17 cellular contexts compared by ENCODE assay signal in genomic region chr20:63394069-63394468, GRCh38. TPM values are rescaled to one million over a fixed set of nuclear protein-coding genes. Genes with fewer than 3 reads are reported as not detected.
DNase-seq lines count a peak whose midpoint lies in the region; FAIRE-seq and TF ChIP-seq lines count a peak whose summit lies in the region.
"Had no signal": no experiment of that assay in that cellular context is flagged by ENCODE, and none has a peak within 500 bp of the region (broad histone marks: within the 10 kb centered on the region; RNA-seq: fewer than 3 reads in every experiment).

No MANE protein-coding gene starts in this region.

- no peak for TF ChIP-seq EP300 in Ishikawa (IDR thresholded peaks at IDR 0.05; ENCODE audit: borderline replicate concordance)

- H4K20me1 ChIP-seq in astrocyte (ENCODE audit: insufficient read depth, low read length) = no peaks in the 10 kb centered on the region

- H3K79me2 ChIP-seq in astrocyte (ENCODE audit: insufficient read depth, low read length) = no peaks in the 10 kb centered on the region
- H3K79me2 ChIP-seq: parathyroid adenoma had no signal

- no peak overlapping the region for H3K9ac ChIP-seq in astrocyte (ENCODE audit: low read length)
- H3K9ac ChIP-seq: parathyroid adenoma had no signal

- no peaks in the 10 kb centered on the region for H3K36me3 ChIP-seq in astrocyte (ENCODE audit: insufficient read depth, low read length)
- H3K36me3 ChIP-seq: ascending aorta, suprapubic skin had no signal

- peaks cover 8% of the 10 kb centered on the region for H3K9me3 Mint-ChIP-seq in astrocyte (ENCODE audit: unreplicated experiment)
- H3K9me3 Mint-ChIP-seq: activated CD8-positive, alpha-beta T cell treated with anti-CD3 and anti-CD28 coated beads for 36 hours; activated T-helper 17 cell treated with anti-CD3 and anti-CD28 coated beads, Interleukin-2, amount 50 U/mL, for 72 hours had no signal

- no peaks in the 10 kb centered on the region for H3K4me1 ChIP-seq in astrocyte (ENCODE audit: insufficient read depth, low read length)
- H3K4me1 ChIP-seq: ascending aorta, parathyroid adenoma had no signal

- H3K36me3 Mint-ChIP-seq in astrocyte (ENCODE audit: low read depth, unreplicated experiment) = no peaks in the 10 kb centered on the region

- FAIRE-seq in astrocyte (lab: Jason Lieb, UNC) = no peak
- FAIRE-seq: islet of Langerhans had no signal

- no peaks in the 10 kb centered on the region for H3K27me3 ChIP-seq in astrocyte (ENCODE audit: insufficient read depth, low read length)
- H3K27me3 ChIP-seq: ascending aorta had no signal

- H3K9me3 ChIP-seq in astrocyte (ENCODE audit: insufficient read depth, low read depth, low read length) = no peaks in the 10 kb centered on the region
- H3K9me3 ChIP-seq: suprapubic skin had no signal

- DNase-seq in astrocyte (ENCODE audit: low read depth) (peak; percentile 2), kidney tubule cell (ENCODE audit: low spot score) (peak; percentile 23), inferior parietal cortex (ENCODE audit: extremely low spot score) (no peak), UCSD-AML1 (lab: John Stamatoyannopoulos, UW; ENCODE audit: unreplicated experiment) (no peak), KBM-7 (no peak), COR-L47 (lab: John Stamatoyannopoulos, UW) (no peak)
- DNase-seq: activated CD8-positive, alpha-beta T cell treated with anti-CD3 and anti-CD28 coated beads for 36 hours; MV-4-11 had no signal

- H2AFZ ChIP-seq in astrocyte (ENCODE audit: low read depth, low read length) = no peak overlapping the region
- H2AFZ ChIP-seq: parathyroid adenoma had no signal

- no peak for TF ChIP-seq RAD21 in Ishikawa (IDR thresholded peaks at IDR 0.05; ENCODE audit: low read depth)

- no peak overlapping the region for H3K27ac Mint-ChIP-seq in astrocyte (ENCODE audit: unreplicated experiment)
- H3K27ac Mint-ChIP-seq: activated CD8-positive, alpha-beta T cell treated with anti-CD3 and anti-CD28 coated beads for 36 hours; activated T-helper 17 cell treated with anti-CD3 and anti-CD28 coated beads, Interleukin-2, amount 50 U/mL, for 72 hours had no signal

- peak overlapping the region; percentile 7; the same call in 1 of the 2 replicates for H3K27ac ChIP-seq in C4-2B
- H3K27ac ChIP-seq in astrocyte (ENCODE audit: low read depth, low read length) = no peak overlapping the region
- H3K27ac ChIP-seq: ascending aorta, parathyroid adenoma, suprapubic skin had no signal

- H3K4me1 Mint-ChIP-seq in astrocyte (ENCODE audit: low read depth, unreplicated experiment) = no peaks in the 10 kb centered on the region
- H3K4me1 Mint-ChIP-seq: activated T-helper 17 cell treated with anti-CD3 and anti-CD28 coated beads, Interleukin-2, amount 50 U/mL, for 72 hours had no signal

- TF ChIP-seq CTCF in C4-2B (conservative IDR thresholded peaks at IDR 0.05) (no peak), astrocyte (IDR thresholded peaks at IDR 0.05; ENCODE audit: insufficient read depth, low read depth, low read length) (no peak)

- peaks cover 31% of the 10 kb centered on the region for H3K27me3 Mint-ChIP-seq in astrocyte (ENCODE audit: low read depth, unreplicated experiment)

- no peak overlapping the region for H3K4me2 ChIP-seq in astrocyte (ENCODE audit: low read length)

- in situ Hi-C loops in KBM-7 (cut with MboI; ENCODE audit: low pct_unique_long_range_greater_than_20kb, low sequenced_read_pairs) = no loop called here

- H3K4me3 ChIP-seq in astrocyte (ENCODE audit: insufficient read depth, low read depth, low read length) = no peak overlapping the region
- H3K4me3 ChIP-seq: ascending aorta, suprapubic skin had no signal

- no peak overlapping the region for H3K4me3 Mint-ChIP-seq in astrocyte (ENCODE audit: unreplicated experiment)
- H3K4me3 Mint-ChIP-seq: activated CD8-positive, alpha-beta T cell treated with anti-CD3 and anti-CD28 coated beads for 36 hours; activated T-helper 17 cell treated with anti-CD3 and anti-CD28 coated beads, Interleukin-2, amount 50 U/mL, for 72 hours had no signal

TF ChIP-seq in Ishikawa, 13 proteins besides CTCF, POLR2A, EP300 and RAD21:
- TF ChIP-seq NFIC (IDR thresholded peaks at IDR 0.05) = peak; percentile 55; the same call in 1 of the 2 replicates
- no peak for TF ChIP-seq TCF12 (IDR thresholded peaks at IDR 0.05; ENCODE audit: low read depth)
TF ChIP-seq in Ishikawa: peak in this region for 1.

RNA-seq across cellular contexts. Expression of gene CHRNA4, which starts 32.9 kb away (rescaled TPM):
- total RNA-seq in astrocyte = 0.82 and 1.8 TPM in 2 replicates
- total RNA-seq: activated CD8-positive, alpha-beta T cell treated with anti-CD3 and anti-CD28 coated beads for 36 hours; activated T-helper 17 cell treated with anti-CD3 and anti-CD28 coated beads, Interleukin-2, amount 50 U/mL, for 72 hours; ascending aorta; mononuclear cell; NCI-H460; suprapubic skin had no signal

Comparison
In these comparisons a context has a peak if more than half of its experiments do, and no peak if none do; other contexts are left out.
1. DNase-seq: peak in astrocyte (single experiment) and kidney tubule cell (single experiment); none in inferior parietal cortex (single experiment), UCSD-AML1 (single experiment), KBM-7 (single experiment) and COR-L47 (single experiment).